Comparison of ENCODE assay signal across 1 cellular context in genomic region chr4:153512952-153513500, GRCh38.
TF ChIP-seq lines count a peak whose summit lies in the region.

No MANE protein-coding gene starts in this region.

TF ChIP-seq in SK-N-SH treated with all-trans-retinoic acid at 6 μM for 48 hours, 23 proteins besides CTCF, POLR2A, EP300 and RAD21 (continued from another document):
- TF ChIP-seq PPARA (CRISPR knock-in tag; IDR thresholded peaks at IDR 0.05; ENCODE audit: borderline replicate concordance): no peak
- no peak for TF ChIP-seq RARB (CRISPR knock-in tag; IDR thresholded peaks at IDR 0.05)
- TF ChIP-seq ISL1 (CRISPR knock-in tag; IDR thresholded peaks at IDR 0.05): no peak; the same call in none of the 2 replicates
- TF ChIP-seq CSRNP3 (CRISPR knock-in tag; IDR thresholded peaks at IDR 0.05): no peak
- no peak for TF ChIP-seq ZC3H10 (CRISPR knock-in tag; IDR thresholded peaks at IDR 0.05)
- TF ChIP-seq POU6F1 (CRISPR knock-in tag; IDR thresholded peaks at IDR 0.05; ENCODE audit: borderline replicate concordance, low read depth): no peak
